Comparison of ENCODE assay signal across 11 cellular contexts in genomic region chr22:36453266-36453607, GRCh38. TPM values are rescaled to one million over a fixed set of nuclear protein-coding genes. Genes with fewer than 3 reads are reported as not detected.
DNase-seq lines count a peak whose midpoint lies in the region; ATAC-seq, FAIRE-seq and TF ChIP-seq lines count a peak whose summit lies in the region.
"Had no signal": no experiment of that assay in that cellular context is flagged by ENCODE, and none has a peak within 500 bp of the region (broad histone marks: within the 10 kb centered on the region; RNA-seq: fewer than 3 reads in every experiment).

No MANE protein-coding gene starts in this region.

- no peak overlapping the region for H3K4ac ChIP-seq in neuronal stem cell (ENCODE audit: low read length)

- no peaks in the 10 kb centered on the region for H3K79me2 ChIP-seq in HepG2 (ENCODE audit: insufficient read depth, low read length)

- no peak overlapping the region for H3K18ac ChIP-seq in neuronal stem cell (ENCODE audit: low read length)

- H2BK12ac ChIP-seq in neuronal stem cell (ENCODE audit: low read length), result no peak overlapping the region

- H3K4me3 Mint-ChIP-seq in activated naive CD4-positive, alpha-beta T cell treated with anti-CD3 and anti-CD28 coated beads, Interleukin-2, amount 50 U/mL, for 24 hours, result peak overlapping the region; percentile 76

- H2AFZ ChIP-seq in HepG2 (ENCODE audit: low read length), result no peak overlapping the region
- H2AFZ ChIP-seq in neuronal stem cell (ENCODE audit: low read length), result no peak overlapping the region

- H3K27ac ChIP-seq in RWPE1 (peak overlapping the region; percentile 72), HepG2 (ENCODE audit: extremely low read length, insufficient read depth, low read length) (no peak overlapping the region), tibial nerve (peak overlapping the region in 3 of 4 donors; percentile 13 to 92 (median 84)), neuronal stem cell (replicated peaks; ENCODE audit: low read length) (no peak overlapping the region)
- H3K27ac ChIP-seq: brain microvascular endothelial cell had no signal

- peaks cover 50% of the 10 kb centered on the region for H3K4me1 Mint-ChIP-seq in activated naive CD4-positive, alpha-beta T cell treated with anti-CD3 and anti-CD28 coated beads, Interleukin-2, amount 50 U/mL, for 24 hours

- H2AK5ac ChIP-seq in neuronal stem cell (ENCODE audit: low read depth, low read length), result no peak overlapping the region

- no peak overlapping the region for H3K23ac ChIP-seq in neuronal stem cell (ENCODE audit: low read depth, low read length, poor library complexity)

- intact Hi-C loops in HepG2 (cut with micrococcal nuclease; ENCODE audit: unreplicated experiment), result no loop called here

- H3K36me3 Mint-ChIP-seq in activated naive CD4-positive, alpha-beta T cell treated with anti-CD3 and anti-CD28 coated beads, Interleukin-2, amount 50 U/mL, for 24 hours, result no peaks in the 10 kb centered on the region

- H3K4me3 ChIP-seq in HepG2 (replicated peaks in 1 of 3; ENCODE audit: insufficient read depth in 1 of 3, low read depth in 2 of 3, low read length in 3 of 3), result no peak overlapping the region
- no peak overlapping the region for H3K4me3 ChIP-seq in tibial nerve
- no peak overlapping the region for H3K4me3 ChIP-seq in neuronal stem cell (ENCODE audit: low read length in 2 of 2)

- H3K4me2 ChIP-seq in HepG2 (ENCODE audit: low read depth, low read length) (peak overlapping the region; percentile 21; the same call in 1 of the 2 replicates), neuronal stem cell (ENCODE audit: insufficient read depth, low read length, poor library complexity, severe bottlenecking) (no peak overlapping the region)

- H3K14ac ChIP-seq in neuronal stem cell (ENCODE audit: low read length), result no peak overlapping the region

- H2BK120ac ChIP-seq in neuronal stem cell (ENCODE audit: low read depth, low read length), result no peak overlapping the region

- H3K9ac ChIP-seq in HepG2 (ENCODE audit: insufficient read depth, low read depth, low read length) (no peak overlapping the region), neuronal stem cell (ENCODE audit: low read depth, low read length, poor library complexity) (no peak overlapping the region)

- no peak overlapping the region for H2BK5ac ChIP-seq in neuronal stem cell (ENCODE audit: low read length)

- H3K27me3 Mint-ChIP-seq in activated naive CD4-positive, alpha-beta T cell treated with anti-CD3 and anti-CD28 coated beads, Interleukin-2, amount 50 U/mL, for 24 hours, result no peaks in the 10 kb centered on the region

- in situ Hi-C loops in HepG2 (cut with HindIII; ENCODE audit: extremely low pct_ligation_motif_present, low pct_unique_long_range_greater_than_20kb), result no loop called here

- ATAC-seq in HepG2 (peak; percentile 9; the same call in 1 of the 3 replicates), HG02970 (IDR thresholded peaks at IDR 0.05; ENCODE audit: low FRiP score, unreplicated experiment) (no peak), HG03175 (IDR thresholded peaks at IDR 0.05; ENCODE audit: unreplicated experiment) (no peak)

- TF ChIP-seq CTCF in RWPE1 (conservative IDR thresholded peaks at IDR 0.05; ENCODE audit: low read depth), result no peak
- no peak for TF ChIP-seq CTCF in HepG2 (CRISPR knock-in tag; IDR thresholded peaks at IDR 0.05)
- TF ChIP-seq CTCF in tibial nerve (IDR thresholded peaks at IDR 0.05), result no peak

- H4K8ac ChIP-seq in neuronal stem cell (ENCODE audit: low read depth, low read length), result no peak overlapping the region

- H3K79me1 ChIP-seq in neuronal stem cell (ENCODE audit: low read depth, low read length), result no peaks in the 10 kb centered on the region

- POLR2A ChIA-PET in RWPE1 (lab: Yijun Ruan, JAX; ENCODE audit: low non-redundant PET), result interaction anchor here (1.1 kb wide), 1 partner anchor 74 kb away, joined by 3 read pairs; no protein-coding TSS in a partner anchor
- POLR2A ChIA-PET in HepG2 (lab: Yijun Ruan, JAX), result interaction anchor here (0.7 to 1.8 kb wide), 3 partner anchors 18 to 65 kb away, joined by 4 to 10 read pairs (median 4); partner anchors contain the start of gene MYH9

- H3K4me1 ChIP-seq in HepG2 (ENCODE audit: insufficient read depth, low read length), result peaks cover 80% of the 10 kb centered on the region
- peaks cover 0 to 43% (median 18%) of the 10 kb centered on the region in 4 donors for H3K4me1 ChIP-seq in tibial nerve
- H3K4me1 ChIP-seq in neuronal stem cell (ENCODE audit: control insufficient read depth in 2 of 2, insufficient read depth in 1 of 2, low read depth in 1 of 2, low read length in 2 of 2), result peaks cover 12 to 15% of the 10 kb centered on the region in 2 donors

- H2BK15ac ChIP-seq in neuronal stem cell (ENCODE audit: low read length), result no peak overlapping the region

- H4K20me1 ChIP-seq in HepG2 (ENCODE audit: insufficient read depth, low read length), result no peaks in the 10 kb centered on the region

- H3K9me3 Mint-ChIP-seq in activated naive CD4-positive, alpha-beta T cell treated with anti-CD3 and anti-CD28 coated beads, Interleukin-2, amount 50 U/mL, for 24 hours, result no peaks in the 10 kb centered on the region

- no TSS peak for BruUV-seq in HepG2 (replicated peaks; lab: Mats Ljungman, UMichigan)

- H3K9me3 ChIP-seq in HepG2 (ENCODE audit: low read length) (no peaks in the 10 kb centered on the region), tibial nerve (no peaks in the 10 kb centered on the region), neuronal stem cell (replicated peaks in 1 of 2; ENCODE audit: control insufficient read depth in 2 of 2, insufficient read depth in 1 of 2, low read depth in 1 of 2, low read length in 2 of 2) (no peaks in the 10 kb centered on the region)

- H3K27ac Mint-ChIP-seq in activated naive CD4-positive, alpha-beta T cell treated with anti-CD3 and anti-CD28 coated beads, Interleukin-2, amount 50 U/mL, for 24 hours, result peak overlapping the region; percentile 96

- H3K27me3 ChIP-seq in HepG2 (ENCODE audit: control insufficient read depth in 1 of 2, insufficient read depth in 2 of 2, low read length in 2 of 2) (no peaks in the 10 kb centered on the region; a peak in 1 of 5 replicates), tibial nerve (no peaks in the 10 kb centered on the region), neuronal stem cell (ENCODE audit: control insufficient read depth in 3 of 3, insufficient read depth in 3 of 3, low read depth in 1 of 3, low read length in 3 of 3) (no peaks in the 10 kb centered on the region)
- H3K27me3 ChIP-seq: brain microvascular endothelial cell had no signal

- TF ChIP-seq EP300 in HepG2 (IDR thresholded peaks at IDR 0.05; ENCODE audit: low read depth in 2 of 2, low read length in 2 of 2), result no peak
- no peak for TF ChIP-seq EP300 in HepG2 (CRISPR knock-in tag; IDR thresholded peaks at IDR 0.05; ENCODE audit: borderline replicate concordance)
- no peak for TF ChIP-seq EP300 in tibial nerve (IDR thresholded peaks at IDR 0.05)

- FAIRE-seq in HepG2 (lab: Jason Lieb, UNC), result no peak

- TF ChIP-seq POLR2A in HepG2 (IDR thresholded peaks at IDR 0.05; ENCODE audit: insufficient read depth in 1 of 2, low read depth in 2 of 2, low read length in 2 of 2) (no peak), tibial nerve (IDR thresholded peaks at IDR 0.05) (no peak)

- WGBS in HepG2 (ENCODE audit: low lambda C conversion rate), result 0% methylated on average over 1 of the region's 1 CpG
- WGBS in tibial nerve, 2 donors, result 80 to 88% methylated on average over 1 of the region's 1 CpG
- WGBS in neuronal stem cell (ENCODE audit: extremely low coverage in 2 of 2, insufficient read length in 2 of 2, insufficient replicate concordance in 1 of 2), 2 donors, result no CpG with 5 or more reads among the region's 1 CpG

- H3K36me3 ChIP-seq in HepG2 (replicated peaks in 1 of 2; ENCODE audit: control insufficient read depth in 1 of 2, insufficient read depth in 2 of 2, low read length in 2 of 2) (no peaks in the 10 kb centered on the region), tibial nerve (no peaks in the 10 kb centered on the region), neuronal stem cell (replicated peaks in 1 of 2; ENCODE audit: control insufficient read depth in 2 of 2, insufficient read depth in 2 of 2, low read length in 2 of 2) (no peaks in the 10 kb centered on the region)
- H3K36me3 ChIP-seq: brain microvascular endothelial cell had no signal

- no peak for DNase-seq in activated naive CD4-positive, alpha-beta T cell treated with Interleukin-2 at 50 U/mL for 16 hours
- DNase-seq in RWPE1 (ENCODE audit: low spot score) (no peak), HepG2 (ENCODE audit: low spot score) (no peak), tibial nerve (ENCODE audit: low spot score in 2 of 2) (no peak), neuronal stem cell (ENCODE audit: low spot score) (no peak)
- DNase-seq: brain microvascular endothelial cell; NCI-H69; stimulated activated CD4-positive, alpha-beta T cell treated with anti-CD3 and anti-CD28 coated beads, Interleukin-4, amount 100 ng/mL, for 24 hours had no signal

- TF ChIP-seq RAD21 in HepG2 (CRISPR knock-in tag; IDR thresholded peaks at IDR 0.05), result no peak

- no peak overlapping the region for H4K91ac ChIP-seq in neuronal stem cell (ENCODE audit: low read depth, low read length, poor library complexity)

- CTCF ChIA-PET in RWPE1 (lab: Yijun Ruan, JAX), result no interaction called here
- CTCF ChIA-PET in HepG2 (lab: Yijun Ruan, JAX; ENCODE audit: low intra/inter-chr PET ratio, low total read pairs), result no interaction called here

RNA-seq across cellular contexts. Expression of gene TXN2, which starts 28.2 kb away (rescaled TPM):
- total RNA-seq in HepG2 (2016; rRNA removed; fragmentation: Illumina TruSeq; extraction: Trizol) (41.4 and 61.4 TPM in 2 replicates), tibial nerve (10 to 100 TPM; 50.4 to 83.5 (median 68.0) TPM)
- total RNA-seq in HepG2 (2016; cell fraction: cytosol; rRNA removed; fragmentation: Illumina TruSeq; extraction: Trizol; ENCODE audit: low read depth), result 25.1 and 26.3 TPM in 2 replicates
- total RNA-seq in HepG2 (2016; cell fraction: insoluble cytoplasmic fraction; rRNA removed; fragmentation: Illumina TruSeq; extraction: Trizol), result 43.5 and 58.4 TPM in 2 replicates
- 41.6 and 41.7 TPM in 2 replicates for total RNA-seq in HepG2 (2016; cell fraction: membrane; rRNA removed; fragmentation: Illumina TruSeq; extraction: Trizol)
- 22.3 and 24.9 TPM in 2 replicates for total RNA-seq in HepG2 (2016; cell fraction: nucleus; rRNA removed; fragmentation: Illumina TruSeq; extraction: Trizol)
- 109 and 110 TPM in 2 replicates for polyA plus RNA-seq in HepG2 (2011; rRNA removed)
- polyA plus RNA-seq in HepG2 (2011; cell fraction: cytosol; rRNA removed), result 154 and 163 TPM in 2 replicates
- polyA plus RNA-seq in HepG2 (2011; cell fraction: nucleus; rRNA removed), result 73.0 and 74.6 TPM in 2 replicates
- 58.3 and 59.9 TPM in 2 replicates for polyA plus RNA-seq in HepG2 (2012)
- 60.8 and 72.4 TPM in 2 replicates for polyA plus RNA-seq in HepG2 (2016; cell fraction: cytosol; fragmentation: Illumina TruSeq; extraction: Trizol; ENCODE audit: low read depth)
- polyA plus RNA-seq in HepG2 (2016; cell fraction: insoluble cytoplasmic fraction; fragmentation: Illumina TruSeq; extraction: Trizol; ENCODE audit: low read depth), result 152 and 166 TPM in 2 replicates
- 76.6 and 79.8 TPM in 2 replicates for polyA plus RNA-seq in HepG2 (2016; cell fraction: membrane; fragmentation: Illumina TruSeq; extraction: Trizol; ENCODE audit: low read depth)
- polyA plus RNA-seq in HepG2 (2016; cell fraction: nucleus; fragmentation: Illumina TruSeq; extraction: Trizol; ENCODE audit: insufficient read depth, low read depth), result 71.7 and 73.1 TPM in 2 replicates
- polyA minus RNA-seq in HepG2 (2011; rRNA and poly(A)+ RNA removed; ENCODE audit: low replicate concordance), result 73.8 and 91.5 TPM in 2 replicates
- 34.7 and 35.7 TPM in 2 replicates for polyA minus RNA-seq in HepG2 (2011; cell fraction: cytosol; rRNA and poly(A)+ RNA removed)
- 19.7 and 25.7 TPM in 2 replicates for polyA minus RNA-seq in HepG2 (2011; cell fraction: nucleus; rRNA and poly(A)+ RNA removed)
- 68.5 TPM for polyA plus RNA-seq in neuronal stem cell (2013, experiment 1 of 2)
- polyA plus RNA-seq in neuronal stem cell (2013, experiment 2 of 2), result 67.9 TPM

RNA-seq across cellular contexts. Expression of gene FOXRED2, which starts 53.6 kb away (rescaled TPM):
- total RNA-seq in HepG2 (2016; rRNA removed; fragmentation: Illumina TruSeq; extraction: Trizol), result 20.8 and 28.1 TPM in 2 replicates
- 7.3 and 8.2 TPM in 2 replicates for total RNA-seq in HepG2 (2016; cell fraction: cytosol; rRNA removed; fragmentation: Illumina TruSeq; extraction: Trizol; ENCODE audit: low read depth)
- total RNA-seq in HepG2 (2016; cell fraction: insoluble cytoplasmic fraction; rRNA removed; fragmentation: Illumina TruSeq; extraction: Trizol), result 20.3 and 27.3 TPM in 2 replicates
- total RNA-seq in HepG2 (2016; cell fraction: membrane; rRNA removed; fragmentation: Illumina TruSeq; extraction: Trizol), result 21.0 and 23.1 TPM in 2 replicates
- 36.0 and 41.8 TPM in 2 replicates for total RNA-seq in HepG2 (2016; cell fraction: nucleus; rRNA removed; fragmentation: Illumina TruSeq; extraction: Trizol)
- polyA plus RNA-seq in HepG2 (2011; rRNA removed), result 8.6 and 9.3 TPM in 2 replicates
- 6.1 and 7.7 TPM in 2 replicates for polyA plus RNA-seq in HepG2 (2011; cell fraction: cytosol; rRNA removed)
- 13.7 and 15.2 TPM in 2 replicates for polyA plus RNA-seq in HepG2 (2011; cell fraction: nucleus; rRNA removed)
- polyA plus RNA-seq in HepG2 (2012), result 14.0 and 17.1 TPM in 2 replicates
- 4.4 and 4.5 TPM in 2 replicates for polyA plus RNA-seq in HepG2 (2016; cell fraction: cytosol; fragmentation: Illumina TruSeq; extraction: Trizol; ENCODE audit: low read depth)
- 24.5 and 29.9 TPM in 2 replicates for polyA plus RNA-seq in HepG2 (2016; cell fraction: insoluble cytoplasmic fraction; fragmentation: Illumina TruSeq; extraction: Trizol; ENCODE audit: low read depth)
- 14.7 and 14.9 TPM in 2 replicates for polyA plus RNA-seq in HepG2 (2016; cell fraction: membrane; fragmentation: Illumina TruSeq; extraction: Trizol; ENCODE audit: low read depth)
- polyA plus RNA-seq in HepG2 (2016; cell fraction: nucleus; fragmentation: Illumina TruSeq; extraction: Trizol; ENCODE audit: insufficient read depth, low read depth), result 46.8 and 52.4 TPM in 2 replicates
- polyA minus RNA-seq in HepG2 (2011; rRNA and poly(A)+ RNA removed; ENCODE audit: low replicate concordance), result 15.6 and 23.7 TPM in 2 replicates
- polyA minus RNA-seq in HepG2 (2011; cell fraction: cytosol; rRNA and poly(A)+ RNA removed), result 11.4 and 13.1 TPM in 2 replicates
- polyA minus RNA-seq in HepG2 (2011; cell fraction: nucleus; rRNA and poly(A)+ RNA removed), result 8.6 and 10.9 TPM in 2 replicates
- total RNA-seq in tibial nerve, result 10 to 100 TPM in 3 of 4 donors, 1 to 10 TPM in 1; 3.1 to 13.7 (median 13.1) TPM
- polyA plus RNA-seq in neuronal stem cell (2013, experiment 1 of 2), result 10.2 TPM
- polyA plus RNA-seq in neuronal stem cell (2013, experiment 2 of 2), result 10.4 TPM

Comparison
In these comparisons a context has a peak if more than half of its experiments do, and no peak if none do; other contexts are left out.
1. H3K27ac ChIP-seq: peak in RWPE1 (single experiment) and tibial nerve (3 of 4); none in HepG2 (single experiment) and neuronal stem cell (single experiment).